Comparison of ENCODE assay signal across 19 cellular contexts in the genomic region with DNA sequence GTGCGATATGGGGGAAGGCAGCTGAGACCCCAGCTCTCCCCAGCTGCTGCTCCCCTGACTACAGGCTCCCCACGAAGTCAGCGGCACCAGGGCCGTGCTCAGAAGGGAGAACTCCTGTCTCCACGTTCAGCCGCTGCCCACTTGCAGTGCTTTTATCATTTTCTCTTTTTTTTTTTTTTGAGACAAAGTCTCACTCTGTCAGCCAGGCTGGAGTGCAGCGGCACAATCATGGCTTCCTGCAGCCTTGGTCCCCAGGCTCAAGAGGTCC. TPM values are rescaled to one million over a fixed set of nuclear protein-coding genes. Genes with fewer than 3 reads are reported as not detected.
"Had no signal": no experiment of that assay in that cellular context is flagged by ENCODE, and none has a peak within 500 bp of the region (broad histone marks: within the 10 kb centered on the region; RNA-seq: fewer than 3 reads in every experiment).

No MANE protein-coding gene starts in this region.

- H3K9me3 ChIP-seq: adrenal gland, neutrophil, SK-N-SH had no signal

- H3K36me3 ChIP-seq: adrenal gland, neutrophil had no signal

- H3K4me3 ChIP-seq: adrenal gland, skin epidermis had no signal

- H3K4me1 Mint-ChIP-seq: activated naive CD4-positive, alpha-beta T cell treated with anti-CD3 and anti-CD28 coated beads, Interleukin-2, amount 50 U/mL, for 24 hours; activated T-helper 17 cell treated with anti-CD3 and anti-CD28 coated beads, Interleukin-2, amount 50 U/mL, for 72 hours; central memory CD8-positive, alpha-beta T cell; T-cell had no signal

- DNase-seq: activated CD4-positive, CD25-positive, alpha-beta regulatory T cell treated with anti-CD3 and anti-CD28 coated beads, Interleukin-2, amount 50 U/mL, for 72 hours; cortex of kidney; effector memory CD4-positive, alpha-beta T cell; foreskin melanocyte; left cardiac atrium; midbrain; retina; SK-N-SH; stimulated activated CD4-positive, alpha-beta T cell treated with anti-CD3 and anti-CD28 coated beads, Interleukin-4, amount 100 ng/mL, for 4 hours; stimulated activated naive CD4-positive, alpha-beta T cell treated with Interleukin-2 at 50 U/mL for 16 hours; T-helper 9 cell had no signal

- H3K27ac Mint-ChIP-seq: activated naive CD4-positive, alpha-beta T cell treated with anti-CD3 and anti-CD28 coated beads, Interleukin-2, amount 50 U/mL, for 24 hours; activated T-helper 17 cell treated with anti-CD3 and anti-CD28 coated beads, Interleukin-2, amount 50 U/mL, for 72 hours; T-cell had no signal

- H3K27me3 Mint-ChIP-seq: activated T-helper 17 cell treated with anti-CD3 and anti-CD28 coated beads, Interleukin-2, amount 50 U/mL, for 72 hours; central memory CD8-positive, alpha-beta T cell; T-cell had no signal

- H3K9ac ChIP-seq: SK-N-SH had no signal

- ATAC-seq: activated T-helper 17 cell treated with anti-CD3 and anti-CD28 coated beads, Interleukin-2, amount 50 U/mL, for 72 hours; left cardiac atrium; T-cell had no signal

- H3K4me3 Mint-ChIP-seq: activated naive CD4-positive, alpha-beta T cell treated with anti-CD3 and anti-CD28 coated beads, Interleukin-2, amount 50 U/mL, for 24 hours; activated T-helper 17 cell treated with anti-CD3 and anti-CD28 coated beads, Interleukin-2, amount 50 U/mL, for 72 hours; central memory CD8-positive, alpha-beta T cell; T-cell had no signal

- H3K27ac ChIP-seq: adrenal gland, neutrophil, skin epidermis had no signal

- H3K9me3 Mint-ChIP-seq: activated naive CD4-positive, alpha-beta T cell treated with anti-CD3 and anti-CD28 coated beads, Interleukin-2, amount 50 U/mL, for 24 hours; activated T-helper 17 cell treated with anti-CD3 and anti-CD28 coated beads, Interleukin-2, amount 50 U/mL, for 72 hours; central memory CD8-positive, alpha-beta T cell; T-cell had no signal

RNA-seq across cellular contexts. Expression of a gene that starts 0.9 kb away (rescaled TPM):
- total RNA-seq: lung microvascular endothelial cell had no signal
